24 cellular contexts compared by ENCODE assay signal in the genomic region with DNA sequence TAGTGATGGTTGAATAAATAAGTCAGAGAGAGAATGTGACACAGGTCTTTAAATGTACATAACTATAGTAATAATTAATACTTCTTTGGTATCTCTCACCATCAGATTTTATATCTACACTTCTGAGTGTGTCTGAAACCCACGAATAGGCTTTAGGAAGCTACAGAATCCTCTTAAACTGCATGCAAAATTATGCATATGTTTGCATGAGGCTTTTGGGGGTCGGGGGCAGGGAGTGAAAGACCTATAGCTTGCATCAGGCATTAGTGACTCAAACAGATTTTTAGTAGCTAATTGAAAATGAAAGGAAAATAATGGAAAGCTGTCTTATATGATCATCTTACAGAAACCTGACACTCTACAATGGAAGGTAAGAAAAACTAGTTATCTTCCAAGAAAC. TPM values are rescaled to one million over a fixed set of nuclear protein-coding genes. Genes with fewer than 3 reads are reported as not detected.
DNase-seq lines count a peak whose midpoint lies in the region; ATAC-seq and TF ChIP-seq lines count a peak whose summit lies in the region.
"Had no signal": no experiment of that assay in that cellular context is flagged by ENCODE, and none has a peak within 500 bp of the region (broad histone marks: within the 10 kb centered on the region; RNA-seq: fewer than 3 reads in every experiment).

No MANE protein-coding gene starts in this region.

- no peak for ATAC-seq in activated CD8-positive, alpha-beta memory T cell treated with anti-CD3 and anti-CD28 coated beads, Interleukin-2, amount 10 ng/mL, durations not matched to agents 7 days and 5 days
- ATAC-seq in HG02610 (IDR thresholded peaks at IDR 0.05; ENCODE audit: unreplicated experiment) (no peak), gastrocnemius medialis (no peak)
- ATAC-seq: HepG2, K562 had no signal

- no peaks in the 10 kb centered on the region for H3K4me1 ChIP-seq in gastrocnemius medialis
- H3K4me1 ChIP-seq: BLaER1, Peyer's patch had no signal

- H3K27ac ChIP-seq in gastrocnemius medialis, result no peak overlapping the region
- H3K27ac ChIP-seq: BLaER1, HL-60, Peyer's patch had no signal

- peak overlapping the region; percentile 55 for H3K27ac Mint-ChIP-seq in activated CD8-positive, alpha-beta memory T cell treated with anti-CD3 and anti-CD28 coated beads, Interleukin-2, amount 10 ng/mL, durations not matched to agents 7 days and 5 days
- H3K27ac Mint-ChIP-seq in activated naive CD4-positive, alpha-beta T cell treated with anti-CD3 and anti-CD28 coated beads, Interleukin-2, amount 50 U/mL, for 24 hours, result peak overlapping the region; percentile 12
- H3K27ac Mint-ChIP-seq: CD4-positive, alpha-beta T cell; HFFc6 had no signal

- H3K36me3 ChIP-seq in gastrocnemius medialis, result peaks cover 0 to 63% of the 10 kb centered on the region in 2 donors

- peaks cover 38% of the 10 kb centered on the region for H3K36me3 Mint-ChIP-seq in activated CD8-positive, alpha-beta memory T cell treated with anti-CD3 and anti-CD28 coated beads, Interleukin-2, amount 10 ng/mL, durations not matched to agents 7 days and 5 days
- peaks cover 17% of the 10 kb centered on the region for H3K36me3 Mint-ChIP-seq in activated naive CD4-positive, alpha-beta T cell treated with anti-CD3 and anti-CD28 coated beads, Interleukin-2, amount 50 U/mL, for 24 hours

- TF ChIP-seq POLR2A in gastrocnemius medialis (IDR thresholded peaks at IDR 0.05), result no peak

- H3K9me3 Mint-ChIP-seq in activated CD8-positive, alpha-beta memory T cell treated with anti-CD3 and anti-CD28 coated beads, Interleukin-2, amount 10 ng/mL, durations not matched to agents 7 days and 5 days (ENCODE audit: low read depth), result no peaks in the 10 kb centered on the region
- H3K9me3 Mint-ChIP-seq in activated naive CD4-positive, alpha-beta T cell treated with anti-CD3 and anti-CD28 coated beads, Interleukin-2, amount 50 U/mL, for 24 hours, result no peaks in the 10 kb centered on the region
- H3K9me3 Mint-ChIP-seq: CD4-positive, alpha-beta T cell; HFFc6 had no signal

- no peak for TF ChIP-seq CTCF in gastrocnemius medialis (IDR thresholded peaks at IDR 0.05 in 4 of 5, conservative IDR thresholded peaks at IDR 0.05 in 1 of 5)

- no peaks in the 10 kb centered on the region for H3K27me3 Mint-ChIP-seq in activated CD8-positive, alpha-beta memory T cell treated with anti-CD3 and anti-CD28 coated beads, Interleukin-2, amount 10 ng/mL, durations not matched to agents 7 days and 5 days
- H3K27me3 Mint-ChIP-seq in activated naive CD4-positive, alpha-beta T cell treated with anti-CD3 and anti-CD28 coated beads, Interleukin-2, amount 50 U/mL, for 24 hours, result no peaks in the 10 kb centered on the region
- H3K27me3 Mint-ChIP-seq: CD4-positive, alpha-beta T cell had no signal

- no peak overlapping the region for H3K4me3 ChIP-seq in gastrocnemius medialis
- H3K4me3 ChIP-seq: BLaER1, K562, MG63, Peyer's patch had no signal

- DNase-seq in activated CD8-positive, alpha-beta memory T cell treated with anti-CD3 and anti-CD28 coated beads, Interleukin-2, amount 10 ng/mL, durations not matched to agents 7 days and 5 days, result no peak
- DNase-seq in activated CD8-positive, alpha-beta memory T cell treated with anti-CD3 and anti-CD28 coated beads for 24 hours, result no peak
- peak; percentile 26 for DNase-seq in stimulated activated CD4-positive, alpha-beta T cell treated with anti-CD3 and anti-CD28 coated beads, Interleukin-4, amount 100 ng/mL, for 1 hour
- DNase-seq in stimulated activated CD4-positive, alpha-beta T cell treated with anti-CD3 and anti-CD28 coated beads, Interleukin-2, amount 100 ng/mL, for 48 hours, result no peak
- no peak for DNase-seq in gastrocnemius medialis
- DNase-seq: ACHN; CD4-positive, alpha-beta T cell; COR-L47; DMS79; HFFc6; MG63; NCI-H1417; NCI-H1694 treated with DMSO at 0.1 percent for 48 hours; NCI-H2081 treated with DMSO at 0.1 percent for 48 hours; NCI-H2171 treated with DMSO at 0.1 percent for 48 hours; NCI-H524 treated with DMSO at 0.1 percent for 48 hours; NCI-H82; Peyer's patch had no signal

- no peak overlapping the region for H3K4me3 Mint-ChIP-seq in activated CD8-positive, alpha-beta memory T cell treated with anti-CD3 and anti-CD28 coated beads, Interleukin-2, amount 10 ng/mL, durations not matched to agents 7 days and 5 days
- H3K4me3 Mint-ChIP-seq in activated naive CD4-positive, alpha-beta T cell treated with anti-CD3 and anti-CD28 coated beads, Interleukin-2, amount 50 U/mL, for 24 hours, result no peak overlapping the region
- H3K4me3 Mint-ChIP-seq: CD4-positive, alpha-beta T cell; HFFc6 had no signal

- CTCF ChIA-PET in activated CD8-positive, alpha-beta memory T cell treated with anti-CD3 and anti-CD28 coated beads, Interleukin-2, amount 10 ng/mL, durations not matched to agents 7 days and 5 days (lab: Charles Lee), result no interaction called here

- in situ Hi-C loops in gastrocnemius medialis (cut with MboI; ENCODE audit: low sequenced_read_pairs in 4 of 4), result no loop called here

- peaks cover 20% of the 10 kb centered on the region for H3K4me1 Mint-ChIP-seq in activated CD8-positive, alpha-beta memory T cell treated with anti-CD3 and anti-CD28 coated beads, Interleukin-2, amount 10 ng/mL, durations not matched to agents 7 days and 5 days
- H3K4me1 Mint-ChIP-seq in activated naive CD4-positive, alpha-beta T cell treated with anti-CD3 and anti-CD28 coated beads, Interleukin-2, amount 50 U/mL, for 24 hours, result peaks cover 34% of the 10 kb centered on the region

- H3K9me3 ChIP-seq in gastrocnemius medialis, result no peaks in the 10 kb centered on the region
- H3K9me3 ChIP-seq: BLaER1, MG63, Peyer's patch had no signal

- no peaks in the 10 kb centered on the region for H3K27me3 ChIP-seq in gastrocnemius medialis
- H3K27me3 ChIP-seq: BLaER1, MG63, Peyer's patch had no signal

- intact Hi-C loops in gastrocnemius medialis (cut with DNase I; ENCODE audit: low total_unique reads), result no loop called here

RNA-seq across cellular contexts. Expression of a gene that starts 14.9 kb away (rescaled TPM):
- 100 to 1,000 TPM in 1 of 2 experiments, 10 to 100 TPM in 1; 70.0 to 103 TPM for total RNA-seq in activated CD8-positive, alpha-beta memory T cell treated with anti-CD3 and anti-CD28 coated beads, Interleukin-2, amount 10 ng/mL, durations not matched to agents 7 days and 5 days
- 10 to 100 TPM; 75.9 to 95.3 (median 81.5) TPM for total RNA-seq in gastrocnemius medialis
